Comparison of ENCODE assay signal across 8 cellular contexts in the genomic region with DNA sequence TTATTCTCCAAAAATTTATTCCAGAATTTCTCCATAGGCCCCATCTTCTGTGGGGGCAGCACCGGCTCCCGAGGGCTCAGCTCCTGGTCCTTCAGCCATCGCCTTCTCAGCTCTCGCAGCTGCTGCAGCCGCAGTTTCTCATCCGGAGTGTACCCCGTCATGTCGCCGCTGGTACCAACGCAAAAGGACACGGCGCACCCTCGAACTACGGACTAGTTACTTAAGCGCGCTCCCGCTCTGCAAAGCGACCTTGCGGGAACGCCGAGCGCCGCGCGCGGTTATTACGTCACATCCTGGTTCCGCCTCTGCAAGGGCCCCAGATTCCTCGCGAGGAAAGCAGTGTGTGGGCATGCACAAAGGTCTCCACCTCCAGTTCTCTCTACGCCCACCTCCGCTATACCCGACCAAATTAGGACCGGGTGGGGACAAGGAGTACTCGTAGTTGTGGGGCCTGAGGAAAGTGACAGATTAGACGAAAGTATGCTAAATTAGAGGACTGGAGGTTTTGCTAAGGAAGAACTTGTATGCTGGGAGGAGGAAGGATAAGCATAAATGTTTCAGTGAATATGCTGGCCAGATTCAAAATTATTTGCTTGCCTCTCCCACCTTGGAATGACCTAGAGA. TPM values are rescaled to one million over a fixed set of nuclear protein-coding genes. Genes with fewer than 3 reads are reported as not detected.
A peak's percentile ranks its signal among the peaks of the same experiment; 100 is the strongest.
DNase-seq lines count a peak whose midpoint lies in the region; ATAC-seq and TF ChIP-seq lines count a peak whose summit lies in the region.

A gene (minus strand): TSS at position 260 of the 624 bp plus-strand sequence. CDS start 99 bp downstream, at position 161.

- peak within 1 kb of the TSS; percentile 87 for H2AFZ ChIP-seq in PC-9

- H3K79me2 ChIP-seq in PC-9 (ENCODE audit: low read depth), result peaks cover 30% of the 10 kb centered on the region

- H3K36me3 ChIP-seq in PC-9 (ENCODE audit: low read depth) (no peaks in the 10 kb centered on the region), mucosa of stomach (ENCODE audit: control insufficient read depth, insufficient read depth, low read length) (no peaks in the 10 kb centered on the region)

- peak; percentile 86 for ATAC-seq in GM21619 (IDR thresholded peaks at IDR 0.05; ENCODE audit: unreplicated experiment)

- peak within 1 kb of the TSS; percentile 85 for H3K9ac ChIP-seq in mucosa of stomach (ENCODE audit: low read length)

- H3K27me3 ChIP-seq in PC-9 (ENCODE audit: insufficient read depth, low read depth) (no peaks in the 10 kb centered on the region), mucosa of stomach (ENCODE audit: control insufficient read depth, insufficient read depth, low read length) (no peaks in the 10 kb centered on the region)

- H3K4me2 ChIP-seq in PC-9, result peak within 1 kb of the TSS; percentile 93

- intact Hi-C loops in PC-9 (cut with micrococcal nuclease; ENCODE audit: unreplicated experiment), result loop anchor here (1.0 to 2.0 kb wide), 4 partner anchors 20 to 194 kb away; a partner anchor contains a TSS

- H3K4me3 ChIP-seq in Jurkat, Clone E6-1 (ENCODE audit: low read length), result peak within 1 kb of the TSS; percentile 81
- H3K4me3 ChIP-seq in PC-9, result peak within 1 kb of the TSS; percentile 89
- H3K4me3 ChIP-seq in epithelial cell of proximal tubule (ENCODE audit: low read depth, low read length), result peak within 1 kb of the TSS; percentile 99
- peak within 1 kb of the TSS; percentile 52 for H3K4me3 ChIP-seq in mucosa of stomach (ENCODE audit: low read length)

- TF ChIP-seq CTCF in PC-9 (conservative IDR thresholded peaks at IDR 0.05) (no peak), epithelial cell of proximal tubule (conservative IDR thresholded peaks at IDR 0.05; ENCODE audit: low read depth, low read length) (no peak)

- H3K9me2 ChIP-seq in PC-9 (ENCODE audit: insufficient read depth), result no peaks in the 10 kb centered on the region

- BruUV-seq in PC-9 (replicated peaks; lab: Mats Ljungman, UMichigan), result no TSS peak

- H3K4me1 ChIP-seq in PC-9 (replicated peaks; ENCODE audit: insufficient read depth) (peaks cover 18% of the 10 kb centered on the region), mucosa of stomach (ENCODE audit: control insufficient read depth, insufficient read depth, low read length) (peaks cover 11% of the 10 kb centered on the region)

- H3K27ac ChIP-seq in PC-9, result peak within 1 kb of the TSS; percentile 56

- peak; percentile 81 for DNase-seq in DMS114 treated with DMSO at 0.1 percent for 48 hours (lab: John Stamatoyannopoulos, UW; ENCODE audit: unreplicated experiment)
- DNase-seq in Jurkat, Clone E6-1 (ENCODE audit: low read depth, low spot score), result peak; percentile 96
- DNase-seq in PC-9, result peak; percentile 81
- DNase-seq in activated T-cell treated with anti-CD3 and anti-CD28 coated beads, Interleukin-2, amount 50 U/mL, for 1 hour, result peak; percentile 96
- DNase-seq in epithelial cell of proximal tubule (ENCODE audit: low read depth), result no peak
- DNase-seq in stimulated activated CD8-positive, alpha-beta memory T cell treated with anti-CD3 and anti-CD28 coated beads, Interleukin-7, amount 100 ng/mL, for 1 hour (ENCODE audit: low read depth in 2 of 2), result peak; percentile 95 to 96

- no peaks in the 10 kb centered on the region for H3K9me3 ChIP-seq in PC-9 (ENCODE audit: insufficient read depth, low read depth)
- H3K9me3 ChIP-seq in mucosa of stomach (ENCODE audit: control insufficient read depth, low read length), result no peaks in the 10 kb centered on the region

- POLR2A ChIA-PET in PC-9 (lab: Charles Lee; ENCODE audit: unreplicated experiment), result interaction anchor here (0.6 kb wide), 1 partner anchor 46 kb away, joined by 4 read pairs; no protein-coding TSS in a partner anchor

- CTCF ChIA-PET in PC-9 (lab: Charles Lee), result interaction anchor here (1.1 to 1.6 kb wide), 3 partner anchors 47 to 194 kb away, joined by 3 to 19 read pairs (median 3); a partner anchor contains a TSS

- H4K20me1 ChIP-seq in PC-9 (ENCODE audit: insufficient read depth), result peaks cover 4% of the 10 kb centered on the region; the same call in 1 of the 2 replicates

- peaks cover 6% of the 10 kb centered on the region; the same call in 1 of the 2 replicates for H3F3A ChIP-seq in PC-9 (ENCODE audit: insufficient read depth, low read depth)

RNA-seq across cellular contexts. Expression of the gene that starts here (rescaled TPM):
- 164 TPM for polyA plus RNA-seq in Jurkat, Clone E6-1 (2012; ENCODE audit: insufficient read depth, insufficient read length)
- total RNA-seq in PC-9 (2021) (46.9 and 49.6 TPM in 2 replicates), epithelial cell of proximal tubule (80.8 and 83.2 TPM in 2 replicates)
